In the genomic region with DNA sequence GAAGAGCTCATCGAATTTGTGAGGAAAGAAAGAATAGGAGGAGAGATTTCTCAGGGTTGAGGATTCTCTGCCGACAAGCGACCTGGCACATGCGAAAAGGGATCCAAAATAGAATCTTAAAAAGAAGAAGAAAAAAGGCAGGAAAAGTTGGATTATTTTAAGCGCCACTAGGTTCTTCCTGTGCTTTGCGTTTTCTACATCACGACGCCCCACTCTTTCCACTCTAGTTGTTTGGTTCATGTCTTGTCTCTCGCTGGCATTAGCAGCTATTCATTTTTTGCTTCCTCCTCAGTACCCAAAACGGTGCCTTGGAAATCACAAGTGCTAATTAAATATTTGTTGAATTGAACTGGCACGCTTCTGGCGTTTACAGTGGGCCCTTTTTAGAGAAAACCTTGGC, we compare ENCODE assay signal across 8 cellular contexts. TPM values are rescaled to one million over a fixed set of nuclear protein-coding genes. Genes with fewer than 3 reads are reported as not detected.
DNase-seq lines count a peak whose midpoint lies in the region; ATAC-seq, FAIRE-seq and TF ChIP-seq lines count a peak whose summit lies in the region.

No MANE protein-coding gene starts in this region.

- no peak for TF ChIP-seq RAD21 in A549 (conservative IDR thresholded peaks at IDR 0.05 in 1 of 2, IDR thresholded peaks at IDR 0.05 in 1 of 2)

- H3K4me1 ChIP-seq in A549 (peaks cover 17% of the 10 kb centered on the region), colonic mucosa (peaks cover 8% of the 10 kb centered on the region), mucosa of stomach (ENCODE audit: control insufficient read depth, insufficient read depth, low read length) (no peaks in the 10 kb centered on the region)

- H3K4me3 ChIP-seq in A549 (peak overlapping the region; percentile 81), colonic mucosa (peak overlapping the region; percentile 61), mucosa of stomach (ENCODE audit: low read length) (peak overlapping the region; percentile 49)

- no peak for TF ChIP-seq EP300 in A549 (IDR thresholded peaks at IDR 0.05)

- H3K9ac ChIP-seq in colonic mucosa (ENCODE audit: low read depth in 2 of 2, low read length in 2 of 2) (peak overlapping the region; percentile 60 to 74), mucosa of stomach (ENCODE audit: low read length) (peak overlapping the region; percentile 74)

- DNase-seq in A549 (ENCODE audit: low read depth in 1 of 2, low spot score in 1 of 2): no peak
- peak; percentile 40 for DNase-seq in NCI-H1105 treated with DMSO at 0.1 percent for 48 hours (lab: John Stamatoyannopoulos, UW)
- DNase-seq in colonic mucosa: peak; percentile 21
- DNase-seq in stimulated activated CD4-positive, alpha-beta T cell treated with anti-CD3 and anti-CD28 coated beads, Interleukin-4, amount 100 ng/mL, for 4 hours: no peak
- no peak for DNase-seq in HTR-8/SVneo (ENCODE audit: insufficient read length, low spot score)

- POLR2A ChIA-PET in A549 (lab: Yijun Ruan, JAX): interaction anchor here (0.6 to 1.2 kb wide), 4 partner anchors 19 to 855 kb away, joined by 3 to 5 read pairs (median 4); a partner anchor contains a TSS

- H3K27ac ChIP-seq in A549 (peak overlapping the region; percentile 84 to 87), colonic mucosa (peak overlapping the region; percentile 76)

- ATAC-seq in A549 (peak in 1 of 2 experiments; percentile 9; a peak in 3 of 6 replicates), GM18909 (IDR thresholded peaks at IDR 0.05; ENCODE audit: poor library complexity, unreplicated experiment) (peak; percentile 6), GM21381 (IDR thresholded peaks at IDR 0.05; ENCODE audit: unreplicated experiment) (no peak)

- CTCF ChIA-PET in A549 (lab: Yijun Ruan, JAX): interaction anchor here (0.7 to 1.7 kb wide), 8 partner anchors 13 to 155 kb away, joined by 3 to 8 read pairs (median 4); no protein-coding TSS in a partner anchor

- TF ChIP-seq CTCF in A549 (IDR thresholded peaks at IDR 0.05): no peak
- TF ChIP-seq CTCF in colonic mucosa (IDR thresholded peaks at IDR 0.05): no peak

- H3K27me3 ChIP-seq in colonic mucosa: no peaks in the 10 kb centered on the region
- H3K27me3 ChIP-seq in mucosa of stomach (ENCODE audit: control insufficient read depth, insufficient read depth, low read length): no peaks in the 10 kb centered on the region

- WGBS in A549 (ENCODE audit: missing lambda C conversion rate): 2% methylated on average over 12 of the region's 12 CpGs

- no peak for TF ChIP-seq POLR2A in A549 (IDR thresholded peaks at IDR 0.05; ENCODE audit: low read length)

- no peaks in the 10 kb centered on the region for H3K9me3 ChIP-seq in A549
- H3K9me3 ChIP-seq in colonic mucosa: no peaks in the 10 kb centered on the region
- no peaks in the 10 kb centered on the region for H3K9me3 ChIP-seq in mucosa of stomach (ENCODE audit: control insufficient read depth, low read length)

- no peak for FAIRE-seq in A549 (lab: Jason Lieb, UNC)
- FAIRE-seq in HTR-8/SVneo (lab: Jason Lieb, UNC): no peak

- H3K4me2 ChIP-seq in A549: peak overlapping the region; percentile 89

- intact Hi-C loops in colonic mucosa (cut with DNase I): loop anchor here (5.0 kb wide), 1 partner anchor 114 kb away; no protein-coding TSS in a partner anchor

- H3K36me3 ChIP-seq in colonic mucosa (peaks cover 2% of the 10 kb centered on the region), mucosa of stomach (ENCODE audit: control insufficient read depth, insufficient read depth, low read length) (no peaks in the 10 kb centered on the region)

TF ChIP-seq in A549, 52 proteins besides CTCF, POLR2A, EP300 and RAD21:
- TF ChIP-seq GATA3 (IDR thresholded peaks at IDR 0.05; ENCODE audit: borderline replicate concordance) (no peak), CBX2 (IDR thresholded peaks at IDR 0.05; ENCODE audit: borderline replicate concordance, low read depth) (no peak), HOXB13 (CRISPR knock-in tag; IDR thresholded peaks at IDR 0.05; ENCODE audit: low read depth) (0 out of 2 replicates have a peak, but pooled peaks have one; percentile 34), NFE2L2 (conservative IDR thresholded peaks at IDR 0.05; ENCODE audit: low read length) (no peak)

RNA-seq across cellular contexts. Expression of a gene that starts 0.7 kb away (rescaled TPM):
- polyA plus RNA-seq in A549 (2011; rRNA removed) (10.0 and 20.5 TPM in 2 replicates), A549 (2017; fragmentation: RNase III; extraction: RNeasy Plus Mini Kit Qiagen cat#74134 plus additional on column Dnase treatment) (10.4 to 11.1 TPM (median 10.8 TPM) in 3 replicates)
- polyA plus RNA-seq in A549 (2012; cell fraction: cytosol; rRNA removed): 2.1 and 2.8 TPM in 2 replicates
- 2.2 and 3.9 TPM in 2 replicates for polyA plus RNA-seq in A549 (2012; cell fraction: nucleus; rRNA removed)
- polyA minus RNA-seq in A549 (2011; rRNA and poly(A)+ RNA removed): 3.3 and 5.0 TPM in 2 replicates
- total RNA-seq in colonic mucosa: 10 to 100 TPM; 13.5 to 19.4 TPM

RNA-seq across cellular contexts. Expression of a gene that starts 54.7 kb away (rescaled TPM):
- polyA plus RNA-seq in A549 (2011; rRNA removed) (not detected in 2 replicates), A549 (2017; fragmentation: RNase III; extraction: RNeasy Plus Mini Kit Qiagen cat#74134 plus additional on column Dnase treatment) (not detected in 3 replicates)
- polyA plus RNA-seq in A549 (2012; cell fraction: cytosol; rRNA removed): not detected in 2 replicates
- polyA plus RNA-seq in A549 (2012; cell fraction: nucleus; rRNA removed): not detected in 2 replicates
- polyA minus RNA-seq in A549 (2011; rRNA and poly(A)+ RNA removed): not detected in 2 replicates
- total RNA-seq in colonic mucosa: under 1 TPM; 0.47 to 0.98 TPM

Comparison
In these comparisons a context has a peak if more than half of its experiments do, and no peak if none do; other contexts are left out.
1. DNase-seq: peak in NCI-H1105 treated with DMSO at 0.1 percent for 48 hours (single experiment) and colonic mucosa (single experiment); none in A549 (0 of 2), stimulated activated CD4-positive, alpha-beta T cell treated with anti-CD3 and anti-CD28 coated beads, Interleukin-4, amount 100 ng/mL, for 4 hours (0 of 2) and HTR-8/SVneo (single experiment).
2. Peak in every context shown above with its lines, with median percentiles within 50 percentile points of each other: H3K4me3 ChIP-seq.